In the genomic region with DNA sequence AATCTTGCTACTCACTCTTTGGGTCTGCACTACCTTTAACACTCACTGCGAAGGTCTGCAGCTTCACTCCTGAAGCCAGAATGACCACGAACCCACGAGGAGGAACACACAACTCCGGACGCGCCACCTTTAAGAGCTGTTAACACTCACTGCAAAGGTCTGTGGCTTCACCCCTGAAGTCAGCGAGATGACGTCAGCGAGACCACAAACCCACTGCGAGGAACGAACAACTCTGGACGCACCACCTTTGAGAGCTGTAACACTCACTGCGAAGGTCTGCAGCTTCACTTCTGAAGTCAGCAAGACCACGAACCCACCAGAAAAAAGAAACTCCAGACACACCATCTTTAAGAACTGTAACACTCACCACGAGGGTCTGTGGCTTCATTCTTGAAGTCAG, we compare ENCODE assay signal across 8 cellular contexts. TPM values are rescaled to one million over a fixed set of nuclear protein-coding genes. Genes with fewer than 3 reads are reported as not detected.
A peak's percentile ranks its signal among the peaks of the same experiment; 100 is the strongest.
DNase-seq lines count a peak whose midpoint lies in the region; ATAC-seq and TF ChIP-seq lines count a peak whose summit lies in the region.
"Not testable (repeated sequence)": the region's sequence is repeated elsewhere in the genome, so short reads cannot be mapped to it uniquely, and the experiment has no call there.
"Had no signal": no experiment of that assay in that cellular context is flagged by ENCODE, and none has a peak within 500 bp of the region (broad histone marks: within the 10 kb centered on the region; RNA-seq: fewer than 3 reads in every experiment).

No MANE protein-coding gene starts in this region.

- not testable (repeated sequence) for TF ChIP-seq CTCF in fibroblast of villous mesenchyme (IDR thresholded peaks at IDR 0.05; ENCODE audit: insufficient read depth, low read depth, low read length); spleen (IDR thresholded peaks at IDR 0.05 in 8 of 11, conservative IDR thresholded peaks at IDR 0.05 in 3 of 11)

- not testable (repeated sequence) for H3K36me3 Mint-ChIP-seq in activated CD4-positive, alpha-beta T cell treated with anti-CD3 and anti-CD28 coated beads for 36 hours (ENCODE audit: low read depth)

- H3K4me3 ChIP-seq in fibroblast of villous mesenchyme (ENCODE audit: low read depth, low read length); spleen: not testable (repeated sequence)

- not testable (repeated sequence) for H3K36me3 ChIP-seq in KOPT-K1 (ENCODE audit: insufficient read depth, low read length); spleen

- H3K4me1 ChIP-seq in spleen = peaks cover 0 to 26% (median 6%) of the 10 kb centered on the region in 6 donors

- peak; percentile 65 for DNase-seq in activated CD4-positive, alpha-beta T cell treated with anti-CD3 and anti-CD28 coated beads for 36 hours
- DNase-seq in activated CD8-positive, alpha-beta memory T cell treated with anti-CD3 and anti-CD28 coated beads, Interleukin-2, amount 50 U/mL, for 48 hours = peak; percentile 85
- peak; percentile 6 for DNase-seq in activated naive CD4-positive, alpha-beta T cell treated with Interleukin-2 at 50 U/mL for 16 hours
- DNase-seq in fibroblast of villous mesenchyme (ENCODE audit: low read depth) (peak; percentile 60), spleen (peak; percentile 80)
- peak; percentile 74 to 83 for DNase-seq in stimulated activated CD8-positive, alpha-beta memory T cell treated with anti-CD3 and anti-CD28 coated beads, Interleukin-15, amount 100 ng/mL, for 48 hours (ENCODE audit: low read depth in 2 of 2)

- POLR2A ChIA-PET in activated CD4-positive, alpha-beta T cell treated with anti-CD3 and anti-CD28 coated beads for 36 hours (lab: Charles Lee) = not testable (repeated sequence)

- H3K9me3 Mint-ChIP-seq in activated CD4-positive, alpha-beta T cell treated with anti-CD3 and anti-CD28 coated beads for 36 hours (ENCODE audit: low read depth) = not testable (repeated sequence)

- peaks cover 11% of the 10 kb centered on the region for H3K9me3 ChIP-seq in KOPT-K1 (ENCODE audit: insufficient read depth, low read length, poor library complexity, severe bottlenecking)
- not testable (repeated sequence) for H3K9me3 ChIP-seq in spleen

- TF ChIP-seq POLR2A in spleen (IDR thresholded peaks at IDR 0.05) = not testable (repeated sequence)

- ATAC-seq in activated CD4-positive, alpha-beta T cell treated with anti-CD3 and anti-CD28 coated beads for 36 hours = peak; percentile 66

- not testable (repeated sequence) for H3K27me3 ChIP-seq in spleen (replicated peaks in 1 of 7)

- peaks cover 21% of the 10 kb centered on the region for H3K27me3 Mint-ChIP-seq in activated CD4-positive, alpha-beta T cell treated with anti-CD3 and anti-CD28 coated beads for 36 hours

- H3K27ac Mint-ChIP-seq in activated CD4-positive, alpha-beta T cell treated with anti-CD3 and anti-CD28 coated beads for 36 hours = not testable (repeated sequence)

- 62 to 74% (median 68%) methylated on average over 14 to 15 of the region's 15 CpGs for WGBS in spleen, 5 donors

- not testable (repeated sequence) for H3K4me3 Mint-ChIP-seq in activated CD4-positive, alpha-beta T cell treated with anti-CD3 and anti-CD28 coated beads for 36 hours

- peak overlapping the region; percentile 28 for H3K27ac ChIP-seq in KOPT-K1 (ENCODE audit: low read depth, low read length, poor library complexity, severe bottlenecking)
- H3K27ac ChIP-seq in spleen = peak overlapping the region in 3 of 8 donors; percentile 12 to 50 (median 15)

- H3K4me1 Mint-ChIP-seq in activated CD4-positive, alpha-beta T cell treated with anti-CD3 and anti-CD28 coated beads for 36 hours = not testable (repeated sequence)

- intact Hi-C loops in activated CD4-positive, alpha-beta T cell treated with anti-CD3 and anti-CD28 coated beads for 36 hours (cut with DNase I, micrococcal nuclease); spleen (cut with DNase I; ENCODE audit: low total_unique reads): not testable (repeated sequence)

- CTCF ChIA-PET in activated CD4-positive, alpha-beta T cell treated with anti-CD3 and anti-CD28 coated beads for 36 hours (lab: Charles Lee) = not testable (repeated sequence)

RNA-seq across cellular contexts. Expression of a gene that starts 6.5 kb away (rescaled TPM):
- total RNA-seq in activated CD4-positive, alpha-beta T cell treated with anti-CD3 and anti-CD28 coated beads for 36 hours = not detected
- total RNA-seq in fibroblast of villous mesenchyme (28.3 and 54.8 TPM in 2 replicates), spleen (100 to 1,000 TPM; 284 to 849 (median 474) TPM)
- 10 to 100 TPM; 39.6 to 65.7 (median 41.9) TPM for polyA plus RNA-seq in spleen
- total RNA-seq: G401 had no signal

Comparison
In these comparisons a context has a peak if more than half of its experiments do, and no peak if none do; other contexts are left out.
1. DNase-seq: peak in every context shown above with its lines; median percentile 85 in activated CD8-positive, alpha-beta memory T cell treated with anti-CD3 and anti-CD28 coated beads, Interleukin-2, amount 50 U/mL, for 48 hours; 80 in spleen; 78 in stimulated activated CD8-positive, alpha-beta memory T cell treated with anti-CD3 and anti-CD28 coated beads, Interleukin-15, amount 100 ng/mL, for 48 hours; 65 in activated CD4-positive, alpha-beta T cell treated with anti-CD3 and anti-CD28 coated beads for 36 hours; 60 in fibroblast of villous mesenchyme; 6 in activated naive CD4-positive, alpha-beta T cell treated with Interleukin-2 at 50 U/mL for 16 hours.
2. RNA of a gene that starts 6.5 kb away (total RNA-seq): 284 to 849 TPM in spleen and 28.3 to 54.8 TPM in fibroblast of villous mesenchyme; not detected in activated CD4-positive, alpha-beta T cell treated with anti-CD3 and anti-CD28 coated beads for 36 hours; every median in the first group is over 10 times any median in the second.